In the genomic region with DNA sequence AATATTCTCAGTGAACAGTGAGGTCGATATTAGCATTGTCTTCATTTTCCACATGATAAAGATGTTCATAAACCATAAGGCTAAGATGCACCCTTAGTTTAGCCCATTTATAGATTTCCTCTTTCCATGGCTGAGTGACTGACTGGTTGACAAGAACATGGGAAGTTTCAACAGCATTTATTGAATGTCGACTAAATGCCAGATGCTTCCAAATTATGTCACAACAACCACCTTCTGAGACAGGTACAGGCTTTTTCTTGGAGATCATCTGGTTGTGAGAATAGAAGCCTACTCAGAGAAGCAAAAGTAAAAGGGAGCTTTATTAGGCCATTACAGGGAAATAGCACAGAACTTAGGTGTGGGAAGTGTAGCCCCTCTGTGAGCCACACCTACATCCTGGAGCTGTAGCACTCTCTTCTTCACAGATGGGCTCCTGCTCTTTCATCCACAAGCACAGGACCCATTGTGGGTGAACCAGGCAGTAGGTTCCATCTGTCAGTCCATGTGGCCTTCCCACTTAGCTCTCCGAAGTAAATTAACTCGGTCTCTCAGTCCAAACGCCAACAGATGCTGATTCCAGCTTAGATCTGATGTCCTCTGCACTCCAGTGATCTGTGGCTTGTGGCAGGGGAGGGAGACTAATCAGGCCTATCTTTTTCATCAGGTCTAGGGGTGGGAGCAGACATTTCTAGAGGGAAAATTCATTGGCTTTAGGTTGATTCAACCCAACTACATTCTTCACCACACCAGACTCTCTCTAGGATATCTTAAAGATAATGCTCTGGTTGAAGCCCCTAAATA, we compare ENCODE assay signal across 19 cellular contexts. TPM values are rescaled to one million over a fixed set of nuclear protein-coding genes. Genes with fewer than 3 reads are reported as not detected.
A peak's percentile ranks its signal among the peaks of the same experiment; 100 is the strongest.
DNase-seq lines count a peak whose midpoint lies in the region; ATAC-seq and TF ChIP-seq lines count a peak whose summit lies in the region.
"Had no signal": no experiment of that assay in that cellular context is flagged by ENCODE, and none has a peak within 500 bp of the region (broad histone marks: within the 10 kb centered on the region; RNA-seq: fewer than 3 reads in every experiment).

No MANE protein-coding gene starts in this region.

- peaks cover 49% of the 10 kb centered on the region for H3K36me3 ChIP-seq in CD4-positive, CD25-positive, alpha-beta regulatory T cell (ENCODE audit: control insufficient read depth, insufficient read depth, low read length)

- TF ChIP-seq CTCF in mesothelial cell of epicardium (IDR thresholded peaks at IDR 0.05; ENCODE audit: unreplicated experiment): no peak

- no peaks in the 10 kb centered on the region for H3K27me3 ChIP-seq in CD4-positive, CD25-positive, alpha-beta regulatory T cell (ENCODE audit: control insufficient read depth, insufficient read depth, low read length)
- H3K27me3 ChIP-seq: brain microvascular endothelial cell had no signal

- peaks cover 0 to 2% (median 0%) of the 10 kb centered on the region in 7 donors for H3K9me3 Mint-ChIP-seq in CD4-positive, CD25-positive, alpha-beta regulatory T cell
- no peaks in the 10 kb centered on the region for H3K9me3 Mint-ChIP-seq in central memory CD8-positive, alpha-beta T cell
- no peaks in the 10 kb centered on the region for H3K9me3 Mint-ChIP-seq in mesothelial cell of epicardium
- H3K9me3 Mint-ChIP-seq: activated naive CD8-positive, alpha-beta T cell treated with anti-CD3 and anti-CD28 coated beads, Interleukin-2, amount 50 U/mL, for 24 hours; activated T-helper 2 cell treated with anti-CD3 and anti-CD28 coated beads, Interferon-gamma antibody, Interleukin-2, Interleukin-4, amounts not matched to agents 10 μg/mL and 5 μg/mL and 100 μg/mL, durations not matched to agents 14 hours and 24 hours and 36 hours; stimulated activated naive CD8-positive, alpha-beta T cell treated with anti-CD3 and anti-CD28 coated beads, Interleukin-15, amount 100 ng/mL, for 72 hours had no signal

- H3K36me3 Mint-ChIP-seq in CD4-positive, CD25-positive, alpha-beta regulatory T cell: peaks cover 53% of the 10 kb centered on the region
- H3K36me3 Mint-ChIP-seq in central memory CD8-positive, alpha-beta T cell (ENCODE audit: insufficient read depth): peaks cover 33% of the 10 kb centered on the region
- H3K36me3 Mint-ChIP-seq in mesothelial cell of epicardium: peaks cover 33% of the 10 kb centered on the region

- H3K4me1 Mint-ChIP-seq in CD4-positive, CD25-positive, alpha-beta regulatory T cell: peaks cover 21 to 93% (median 70%) of the 10 kb centered on the region in 4 donors
- H3K4me1 Mint-ChIP-seq in central memory CD8-positive, alpha-beta T cell: peaks cover 82% of the 10 kb centered on the region
- peaks cover 51% of the 10 kb centered on the region for H3K4me1 Mint-ChIP-seq in mesothelial cell of epicardium

- H3K4me3 ChIP-seq in CD4-positive, CD25-positive, alpha-beta regulatory T cell (ENCODE audit: low read depth, low read length): no peak overlapping the region

- peaks cover 62% of the 10 kb centered on the region for H3K4me1 ChIP-seq in CD4-positive, CD25-positive, alpha-beta regulatory T cell (ENCODE audit: control insufficient read depth, insufficient read depth, low read length, poor library complexity, severe bottlenecking)

- intact Hi-C loops in posterior vena cava (cut with DNase I): no loop called here
- intact Hi-C loops in posterior cingulate gyrus (cut with DNase I): no loop called here

- peak overlapping the region; percentile 54 to 91 (median 62) for H3K27ac Mint-ChIP-seq in CD4-positive, CD25-positive, alpha-beta regulatory T cell
- H3K27ac Mint-ChIP-seq in central memory CD8-positive, alpha-beta T cell (ENCODE audit: low read depth): peak overlapping the region; percentile 75
- H3K27ac Mint-ChIP-seq in mesothelial cell of epicardium: no peak overlapping the region
- H3K27ac Mint-ChIP-seq: activated naive CD8-positive, alpha-beta T cell treated with anti-CD3 and anti-CD28 coated beads, Interleukin-2, amount 50 U/mL, for 24 hours had no signal

- H3K27ac ChIP-seq in CD4-positive, CD25-positive, alpha-beta regulatory T cell (ENCODE audit: insufficient read depth, low read length, poor library complexity, severe bottlenecking): peak overlapping the region; percentile 5
- H3K27ac ChIP-seq: brain microvascular endothelial cell had no signal

- ATAC-seq in CD4-positive, CD25-positive, alpha-beta regulatory T cell (ENCODE audit: low read depth in 2 of 2): no peak
- no peak for ATAC-seq in central memory CD8-positive, alpha-beta T cell (replicated peaks; ENCODE audit: extremely low read depth, poor library complexity, severe bottlenecking)
- ATAC-seq: activated CD4-positive, CD25-positive, alpha-beta regulatory T cell treated with anti-CD3 and anti-CD28 coated beads, Interleukin-2, amount 50 U/mL, for 24 hours; activated naive CD8-positive, alpha-beta T cell treated with anti-CD3 and anti-CD28 coated beads, Interleukin-2, amount 50 U/mL, for 24 hours; left colon; stimulated activated naive CD8-positive, alpha-beta T cell treated with anti-CD3 and anti-CD28 coated beads, Interleukin-15, amount 100 ng/mL, for 72 hours had no signal

- H3K9me3 ChIP-seq in CD4-positive, CD25-positive, alpha-beta regulatory T cell (ENCODE audit: control insufficient read depth in 2 of 2, low read length in 2 of 2): no peaks in the 10 kb centered on the region

- no peaks in the 10 kb centered on the region for H3K27me3 Mint-ChIP-seq in CD4-positive, CD25-positive, alpha-beta regulatory T cell
- H3K27me3 Mint-ChIP-seq in central memory CD8-positive, alpha-beta T cell: no peaks in the 10 kb centered on the region
- no peaks in the 10 kb centered on the region for H3K27me3 Mint-ChIP-seq in mesothelial cell of epicardium (ENCODE audit: low read depth)
- H3K27me3 Mint-ChIP-seq: activated naive CD8-positive, alpha-beta T cell treated with anti-CD3 and anti-CD28 coated beads, Interleukin-2, amount 50 U/mL, for 24 hours; stimulated activated naive CD8-positive, alpha-beta T cell treated with anti-CD3 and anti-CD28 coated beads, Interleukin-15, amount 100 ng/mL, for 72 hours had no signal

- peak overlapping the region in 2 of 4 donors; percentile 52 to 68 for H3K4me3 Mint-ChIP-seq in CD4-positive, CD25-positive, alpha-beta regulatory T cell
- H3K4me3 Mint-ChIP-seq in central memory CD8-positive, alpha-beta T cell: no peak overlapping the region
- no peak overlapping the region for H3K4me3 Mint-ChIP-seq in mesothelial cell of epicardium
- H3K4me3 Mint-ChIP-seq: activated naive CD8-positive, alpha-beta T cell treated with anti-CD3 and anti-CD28 coated beads, Interleukin-2, amount 50 U/mL, for 24 hours; stimulated activated naive CD8-positive, alpha-beta T cell treated with anti-CD3 and anti-CD28 coated beads, Interleukin-15, amount 100 ng/mL, for 72 hours had no signal

- DNase-seq in CD4-positive, CD25-positive, alpha-beta regulatory T cell: no peak
- peak; percentile 97 for DNase-seq in NCI-H1694 (lab: John Stamatoyannopoulos, UW)
- no peak for DNase-seq in central memory CD8-positive, alpha-beta T cell (ENCODE audit: low spot score in 2 of 2)
- DNase-seq in posterior vena cava (ENCODE audit: low spot score): peak; percentile 14
- DNase-seq in mesothelial cell of epicardium (ENCODE audit: low spot score in 2 of 2, unreplicated experiment in 2 of 2): no peak
- no peak for DNase-seq in posterior cingulate gyrus
- DNase-seq in T-helper 9 cell: no peak
- DNase-seq in iPS-NIHi11 (ENCODE audit: low spot score): no peak
- DNase-seq: activated naive CD8-positive, alpha-beta T cell treated with anti-CD3 and anti-CD28 coated beads, Interleukin-2, amount 50 U/mL, for 24 hours; brain microvascular endothelial cell; DMS153; left colon; NCI-H146; NCI-H510A; SIG-M5; stimulated activated CD4-positive, alpha-beta T cell treated with anti-CD3 and anti-CD28 coated beads, Interleukin-2, amount 100 ng/mL, for 24 hours; stimulated activated naive CD8-positive, alpha-beta T cell treated with anti-CD3 and anti-CD28 coated beads, Interleukin-15, amount 100 ng/mL, for 72 hours had no signal

RNA-seq across cellular contexts. Expression of a gene that starts 14.3 kb away (rescaled TPM):
- 149 TPM for total RNA-seq in CD4-positive, CD25-positive, alpha-beta regulatory T cell
- 10 to 100 TPM; 25.8 to 39.6 (median 31.7) TPM for polyA plus RNA-seq in CD4-positive, CD25-positive, alpha-beta regulatory T cell
- total RNA-seq in posterior vena cava: 100 to 1,000 TPM; 245 to 250 TPM
- 234 to 238 TPM (median 237 TPM) in 3 replicates for total RNA-seq in mesothelial cell of epicardium

Comparison
In these comparisons a context has a peak if more than half of its experiments do, and no peak if none do; other contexts are left out.
1. DNase-seq: peak in NCI-H1694 (single experiment) and posterior vena cava (single experiment); none in CD4-positive, CD25-positive, alpha-beta regulatory T cell (0 of 3), central memory CD8-positive, alpha-beta T cell (0 of 2), mesothelial cell of epicardium (0 of 2), posterior cingulate gyrus (0 of 10), T-helper 9 cell (single experiment) and iPS-NIHi11 (single experiment).